ENCODE assay signal across 8 cellular contexts in genomic region chr17:73278465-73279453, GRCh38. TPM values are rescaled to one million over a fixed set of nuclear protein-coding genes. Genes with fewer than 3 reads are reported as not detected.
DNase-seq lines count a peak whose midpoint lies in the region; ATAC-seq and TF ChIP-seq lines count a peak whose summit lies in the region.

No MANE protein-coding gene starts in this region.

- H3K36me3 Mint-ChIP-seq in activated naive CD4-positive, alpha-beta T cell treated with anti-CD3 and anti-CD28 coated beads, Interleukin-2, amount 10 ng/mL, durations not matched to agents 7 days and 5 days = no peaks in the 10 kb centered on the region

- H3K27ac ChIP-seq in osteoblast (ENCODE audit: low read depth, low read length) = no peak overlapping the region

- no peak for TF ChIP-seq CTCF in osteoblast (IDR thresholded peaks at IDR 0.05; ENCODE audit: extremely low read depth, low read depth, low read length)

- peaks cover 4% of the 10 kb centered on the region for H3K27me3 Mint-ChIP-seq in activated naive CD4-positive, alpha-beta T cell treated with anti-CD3 and anti-CD28 coated beads, Interleukin-2, amount 10 ng/mL, durations not matched to agents 7 days and 5 days

- H3K9me3 ChIP-seq in endocrine pancreas (ENCODE audit: control insufficient read depth, low read length) (no peaks in the 10 kb centered on the region), osteoblast (ENCODE audit: low read depth, low read length) (no peaks in the 10 kb centered on the region)

- H4K20me1 ChIP-seq in osteoblast (ENCODE audit: insufficient read depth, low read length) = peaks cover 3% of the 10 kb centered on the region

- H3K9ac ChIP-seq in endocrine pancreas (ENCODE audit: control insufficient read depth, insufficient read depth, low read length) = peak overlapping the region; percentile 34

- H3K79me2 ChIP-seq in osteoblast (ENCODE audit: insufficient read depth, low read length) = peaks cover 2% of the 10 kb centered on the region

- H3K36me3 ChIP-seq in endocrine pancreas (ENCODE audit: control insufficient read depth, insufficient read depth, low read length) = no peaks in the 10 kb centered on the region
- H3K36me3 ChIP-seq in osteoblast (ENCODE audit: insufficient read depth, low read length) = no peaks in the 10 kb centered on the region

- no peak overlapping the region for H3K27ac Mint-ChIP-seq in activated naive CD4-positive, alpha-beta T cell treated with anti-CD3 and anti-CD28 coated beads, Interleukin-2, amount 10 ng/mL, durations not matched to agents 7 days and 5 days

- no peaks in the 10 kb centered on the region for H3K27me3 ChIP-seq in endocrine pancreas (ENCODE audit: control insufficient read depth, insufficient read depth, low read length)
- no peaks in the 10 kb centered on the region for H3K27me3 ChIP-seq in osteoblast (ENCODE audit: insufficient read depth, low read length)

- H3K4me3 ChIP-seq in endocrine pancreas (ENCODE audit: control insufficient read depth, insufficient read depth, low read length) = no peak overlapping the region
- no peak overlapping the region for H3K4me3 ChIP-seq in osteoblast (ENCODE audit: insufficient read depth, low read length)

- peaks cover 6% of the 10 kb centered on the region for H3K4me1 ChIP-seq in endocrine pancreas (ENCODE audit: control insufficient read depth, insufficient read depth, low read length)
- H3K4me1 ChIP-seq in osteoblast (ENCODE audit: insufficient read depth, low read length) = peaks cover 11% of the 10 kb centered on the region

- H3K9me3 Mint-ChIP-seq in activated naive CD4-positive, alpha-beta T cell treated with anti-CD3 and anti-CD28 coated beads, Interleukin-2, amount 10 ng/mL, durations not matched to agents 7 days and 5 days = no peaks in the 10 kb centered on the region

- H3K4me1 Mint-ChIP-seq in activated naive CD4-positive, alpha-beta T cell treated with anti-CD3 and anti-CD28 coated beads, Interleukin-2, amount 10 ng/mL, durations not matched to agents 7 days and 5 days = no peaks in the 10 kb centered on the region

- peak; percentile 89 for DNase-seq in D341Med (ENCODE audit: low spot score)
- peak; percentile 47 for DNase-seq in NCI-H2227 (lab: John Stamatoyannopoulos, UW; ENCODE audit: unreplicated experiment)
- peak; percentile 46 for DNase-seq in osteoblast (ENCODE audit: insufficient read length, low spot score, missing footprints)
- no peak for DNase-seq in activated naive CD4-positive, alpha-beta T cell treated with anti-CD3 and anti-CD28 coated beads, Interleukin-2, amount 10 ng/mL, durations not matched to agents 7 days and 5 days
- no peak for DNase-seq in HCEC 1CT

- ATAC-seq in GM18909 (IDR thresholded peaks at IDR 0.05; ENCODE audit: poor library complexity, unreplicated experiment) (no peak), HG02623 (IDR thresholded peaks at IDR 0.05; ENCODE audit: unreplicated experiment) (no peak)

- H3K4me3 Mint-ChIP-seq in activated naive CD4-positive, alpha-beta T cell treated with anti-CD3 and anti-CD28 coated beads, Interleukin-2, amount 10 ng/mL, durations not matched to agents 7 days and 5 days = no peak overlapping the region

- H3K4me2 ChIP-seq in osteoblast (ENCODE audit: insufficient read depth, low read length) = no peak overlapping the region

- H2AFZ ChIP-seq in osteoblast (ENCODE audit: low read length) = no peak overlapping the region

- CTCF ChIA-PET in activated naive CD4-positive, alpha-beta T cell treated with anti-CD3 and anti-CD28 coated beads, Interleukin-2, amount 10 ng/mL, durations not matched to agents 7 days and 5 days (lab: Charles Lee) = interaction anchor here (0.6 to 1.4 kb wide), 2 partner anchors 22 to 118 kb away, joined by 3 to 4 read pairs; no protein-coding TSS in a partner anchor

RNA-seq across cellular contexts. Expression of gene CPSF4L, which starts 17.1 kb away (rescaled TPM):
- not detected in 2 replicates for total RNA-seq in osteoblast

RNA-seq across cellular contexts. Expression of gene CDC42EP4, which starts 33.0 kb away (rescaled TPM):
- total RNA-seq in osteoblast = 13.8 and 16.3 TPM in 2 replicates

Comparison
In these comparisons a context has a peak if more than half of its experiments do, and no peak if none do; other contexts are left out.
1. DNase-seq: peak in D341Med (single experiment), NCI-H2227 (single experiment) and osteoblast (single experiment); none in activated naive CD4-positive, alpha-beta T cell treated with anti-CD3 and anti-CD28 coated beads, Interleukin-2, amount 10 ng/mL, durations not matched to agents 7 days and 5 days (single experiment) and HCEC 1CT (single experiment).